In genomic region chr2:181007086-181007837, GRCh38 we compare ENCODE assay signal across 27 cellular contexts.
"Had no signal": no experiment of that assay in that cellular context is flagged by ENCODE, and none has a peak within 500 bp of the region (broad histone marks: within the 10 kb centered on the region; RNA-seq: fewer than 3 reads in every experiment).

No MANE protein-coding gene starts in this region.

- H3K27me3 ChIP-seq: colonic mucosa, foreskin keratinocyte, gastrocnemius medialis, heart left ventricle, hepatocyte, left lung had no signal

- H2AFZ ChIP-seq: hepatocyte had no signal

- H3K27ac ChIP-seq: colonic mucosa, epithelial cell of prostate, foreskin keratinocyte, gastrocnemius medialis, heart left ventricle, hepatocyte, left lung, lower lobe of right lung had no signal

- FAIRE-seq: endometrium, kidney had no signal

- H3K4me2 ChIP-seq: hepatocyte had no signal

- ATAC-seq: effector memory CD8-positive, alpha-beta T cell; esophagus mucosa; foreskin keratinocyte; gastrocnemius medialis; heart left ventricle; left colon; left lung; left ventricle myocardium superior; lower lobe of right lung; mucosa of descending colon had no signal

- H3K4me3 Mint-ChIP-seq: dendritic cell treated with granulocyte-macrophage colony-stimulating factor and Interleukin-4, amounts not matched to agents 40 ng/mL and 50 ng/mL, for 4 days; effector memory CD8-positive, alpha-beta T cell; endodermal cell; immature natural killer cell; mesothelial cell of epicardium; naive B cell had no signal

- H3K27me3 Mint-ChIP-seq: dendritic cell treated with granulocyte-macrophage colony-stimulating factor and Interleukin-4, amounts not matched to agents 40 ng/mL and 50 ng/mL, for 4 days; effector memory CD8-positive, alpha-beta T cell; naive B cell had no signal

- H3K36me3 Mint-ChIP-seq: mesothelial cell of epicardium had no signal

- H3K9me3 ChIP-seq: colonic mucosa, gastrocnemius medialis, heart left ventricle, left lung, lower lobe of right lung, mucosa of descending colon had no signal

- H3K36me3 ChIP-seq: colonic mucosa, gastrocnemius medialis, heart left ventricle, left lung, lower lobe of right lung had no signal

- DNase-seq: colonic mucosa; cortex of kidney; effector CD8-positive, alpha-beta T cell; effector memory CD8-positive, alpha-beta T cell; endodermal cell; erythroblast; foreskin keratinocyte; gastrocnemius medialis; heart left ventricle; hypothalamus; immature natural killer cell; islet precursor cell; kidney; kidney glomerular epithelial cell; left colon; left lung; left ventricle myocardium superior; lower lobe of right lung; mesenchymal stem cell; mucosa of descending colon; naive B cell had no signal

- H3K27ac Mint-ChIP-seq: dendritic cell treated with granulocyte-macrophage colony-stimulating factor and Interleukin-4, amounts not matched to agents 40 ng/mL and 50 ng/mL, for 4 days; effector memory CD8-positive, alpha-beta T cell; endodermal cell; mesothelial cell of epicardium had no signal

- H3K4me3 ChIP-seq: colonic mucosa, gastrocnemius medialis, heart left ventricle, hepatocyte, left lung, lower lobe of right lung, mucosa of descending colon had no signal

- H3K4me1 ChIP-seq: colonic mucosa had no signal
